18 cellular contexts compared by ENCODE assay signal in the genomic region with DNA sequence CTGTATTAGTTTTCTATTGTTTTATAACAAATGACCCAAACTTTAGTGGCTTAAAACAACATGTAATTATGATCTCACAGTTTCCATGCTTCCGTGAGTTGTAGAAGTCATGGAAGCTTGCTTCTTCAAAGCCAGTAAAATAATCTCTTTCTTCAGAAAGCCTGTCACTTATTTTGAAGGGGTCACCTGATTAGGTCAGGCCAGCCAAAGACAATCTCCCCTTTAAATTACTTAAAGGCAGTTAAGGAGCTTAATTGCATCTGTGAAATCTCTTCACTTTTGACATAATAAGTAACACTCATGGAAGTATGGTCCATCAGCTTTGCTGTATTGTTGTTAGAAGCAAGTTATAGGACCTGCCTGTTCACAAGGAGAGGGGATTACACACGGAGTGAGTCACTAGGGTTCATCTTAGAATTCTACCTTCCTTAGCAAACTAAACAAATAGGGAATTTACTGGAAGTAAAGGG.
A peak's percentile ranks its signal among the peaks of the same experiment; 100 is the strongest.
DNase-seq lines count a peak whose midpoint lies in the region; ATAC-seq and TF ChIP-seq lines count a peak whose summit lies in the region.
"Had no signal": no experiment of that assay in that cellular context is flagged by ENCODE, and none has a peak within 500 bp of the region (broad histone marks: within the 10 kb centered on the region; RNA-seq: fewer than 3 reads in every experiment).

No MANE protein-coding gene starts in this region.

- ATAC-seq in effector memory CD8-positive, alpha-beta T cell (replicated peaks), result no peak
- ATAC-seq in GM19455 (IDR thresholded peaks at IDR 0.05; ENCODE audit: unreplicated experiment), result no peak
- ATAC-seq: activated T-helper 17 cell treated with anti-CD3 and anti-CD28 coated beads, Interleukin-2, amount 50 U/mL, for 72 hours; gastroesophageal sphincter; natural killer cell treated with Interleukin-12 subunit alpha and Interleukin-12 subunit beta and Interleukin-15 and Interleukin-18, amount 100 ng/mL, for 72 hours had no signal

- DNase-seq in HT-29 (ENCODE audit: low spot score), result peak; percentile 30
- peak; percentile 85 for DNase-seq in SK-N-DZ (ENCODE audit: low spot score)
- DNase-seq in epithelial cell of proximal tubule (ENCODE audit: low read depth), result peak; percentile 69
- DNase-seq in renal cortical epithelial cell (ENCODE audit: low read depth), result peak; percentile 89
- DNase-seq in effector memory CD8-positive, alpha-beta T cell, result no peak
- DNase-seq in DMS153 treated with DMSO at 0.1 percent for 48 hours (lab: John Stamatoyannopoulos, UW; ENCODE audit: unreplicated experiment), result no peak
- no peak for DNase-seq in NOMO-1 treated with dmso at 0.1 percent for 144 hours (lab: John Stamatoyannopoulos, UW; ENCODE audit: unreplicated experiment)
- DNase-seq: activated CD4-positive, CD25-positive, alpha-beta regulatory T cell treated with anti-CD3 and anti-CD28 coated beads, Interleukin-2, amount 50 U/mL, for 72 hours; Caco-2; NCI-H1417 treated with DMSO at 0.1 percent for 48 hours; NCI-H226; thyroid gland had no signal

- no peak overlapping the region for H3K4me3 ChIP-seq in epithelial cell of proximal tubule (ENCODE audit: low read depth, low read length)
- H3K4me3 ChIP-seq: gastroesophageal sphincter, lung, prostate gland, thyroid gland had no signal

- no peaks in the 10 kb centered on the region for H3K27me3 Mint-ChIP-seq in effector memory CD8-positive, alpha-beta T cell
- H3K27me3 Mint-ChIP-seq: activated T-helper 17 cell treated with anti-CD3 and anti-CD28 coated beads, Interleukin-2, amount 50 U/mL, for 72 hours; natural killer cell treated with Interleukin-12 subunit alpha and Interleukin-12 subunit beta and Interleukin-15 and Interleukin-18, amount 100 ng/mL, for 72 hours had no signal

- H3K36me3 Mint-ChIP-seq in effector memory CD8-positive, alpha-beta T cell (ENCODE audit: insufficient read depth), result no peaks in the 10 kb centered on the region
- H3K36me3 Mint-ChIP-seq: natural killer cell treated with Interleukin-12 subunit alpha and Interleukin-12 subunit beta and Interleukin-15 and Interleukin-18, amount 100 ng/mL, for 72 hours had no signal

- no peaks in the 10 kb centered on the region for H3K4me1 Mint-ChIP-seq in effector memory CD8-positive, alpha-beta T cell (ENCODE audit: low read depth in 2 of 2)

- no peak for TF ChIP-seq CTCF in epithelial cell of proximal tubule (conservative IDR thresholded peaks at IDR 0.05; ENCODE audit: low read depth, low read length)

- no peaks in the 10 kb centered on the region for H3K9me3 Mint-ChIP-seq in effector memory CD8-positive, alpha-beta T cell
- H3K9me3 Mint-ChIP-seq: natural killer cell treated with Interleukin-12 subunit alpha and Interleukin-12 subunit beta and Interleukin-15 and Interleukin-18, amount 100 ng/mL, for 72 hours had no signal

- no peak overlapping the region for H3K4me3 Mint-ChIP-seq in effector memory CD8-positive, alpha-beta T cell
- H3K4me3 Mint-ChIP-seq: activated T-helper 17 cell treated with anti-CD3 and anti-CD28 coated beads, Interleukin-2, amount 50 U/mL, for 72 hours; natural killer cell treated with Interleukin-12 subunit alpha and Interleukin-12 subunit beta and Interleukin-15 and Interleukin-18, amount 100 ng/mL, for 72 hours had no signal

- H3K27ac Mint-ChIP-seq in effector memory CD8-positive, alpha-beta T cell, result no peak overlapping the region
- H3K27ac Mint-ChIP-seq: activated T-helper 17 cell treated with anti-CD3 and anti-CD28 coated beads, Interleukin-2, amount 50 U/mL, for 72 hours; natural killer cell treated with Interleukin-12 subunit alpha and Interleukin-12 subunit beta and Interleukin-15 and Interleukin-18, amount 100 ng/mL, for 72 hours had no signal

Comparison
In these comparisons a context has a peak if more than half of its experiments do, and no peak if none do; other contexts are left out.
1. DNase-seq: peak in HT-29 (single experiment), SK-N-DZ (single experiment), epithelial cell of proximal tubule (single experiment) and renal cortical epithelial cell (single experiment); none in effector memory CD8-positive, alpha-beta T cell (0 of 3), DMS153 treated with DMSO at 0.1 percent for 48 hours (single experiment) and NOMO-1 treated with dmso at 0.1 percent for 144 hours (single experiment).